Comparison of ENCODE assay signal across 13 cellular contexts in the genomic region with DNA sequence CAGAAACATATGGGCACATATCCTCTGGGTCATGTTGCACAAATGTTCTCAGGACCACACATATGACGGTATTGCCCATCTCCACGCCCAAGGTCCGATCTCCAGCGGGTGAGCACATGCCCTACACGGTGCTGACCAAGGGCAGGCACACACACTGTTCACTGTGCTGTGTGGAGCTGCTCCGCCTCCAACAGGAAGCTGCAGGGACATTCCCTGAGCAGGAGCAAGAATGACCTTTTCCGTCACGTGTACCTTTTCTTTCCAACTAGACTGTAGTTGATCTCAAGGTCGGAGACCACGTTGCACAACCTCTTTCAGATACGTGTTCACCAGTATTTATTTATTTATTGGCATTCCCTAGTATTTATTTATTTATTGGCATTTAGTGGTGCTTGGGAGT. TPM values are rescaled to one million over a fixed set of nuclear protein-coding genes. Genes with fewer than 3 reads are reported as not detected.
DNase-seq lines count a peak whose midpoint lies in the region; ATAC-seq and TF ChIP-seq lines count a peak whose summit lies in the region.
"Had no signal": no experiment of that assay in that cellular context is flagged by ENCODE, and none has a peak within 500 bp of the region (broad histone marks: within the 10 kb centered on the region; RNA-seq: fewer than 3 reads in every experiment).

No MANE protein-coding gene starts in this region.

- DNase-seq in Panc1 (ENCODE audit: low read depth, low spot score) (no peak), dermis microvascular lymphatic vessel endothelial cell (ENCODE audit: low read depth in 2 of 2) (peak; percentile 77 to 89), left lung (peak; percentile 43 to 80), NCI-H1417 treated with DMSO at 0.1 percent for 48 hours (lab: John Stamatoyannopoulos, UW) (no peak), smooth muscle cell (lab: John Stamatoyannopoulos, UW; ENCODE audit: unreplicated experiment) (no peak), neural progenitor cell (ENCODE audit: low spot score) (no peak)
- no peak for DNase-seq in stimulated activated effector memory CD8-positive, alpha-beta T cell treated with anti-CD3 and anti-CD28 coated beads, Interleukin-12 subunit alpha, Interleukin-12 subunit beta, amount 100 ng/mL, for 72 hours (ENCODE audit: low spot score in 2 of 2)
- DNase-seq: MM.1S; SK-N-SH; stimulated activated naive CD4-positive, alpha-beta T cell had no signal

- peaks cover 16% of the 10 kb centered on the region for H3K4me1 Mint-ChIP-seq in stimulated activated effector memory CD8-positive, alpha-beta T cell treated with anti-CD3 and anti-CD28 coated beads, Interleukin-12 subunit alpha, Interleukin-12 subunit beta, amount 100 ng/mL, for 72 hours
- no peaks in the 10 kb centered on the region for H3K4me1 Mint-ChIP-seq in neural progenitor cell

- 91% methylated on average over 11 of the region's 11 CpGs for WGBS in smooth muscle cell (ENCODE audit: low lambda C conversion rate)

- BruUV-seq in Panc1 (replicated peaks; lab: Mats Ljungman, UMichigan) = no TSS peak

- H3K27ac ChIP-seq in Panc1 (ENCODE audit: low read length) = no peak overlapping the region
- H3K27ac ChIP-seq in left lung = peak overlapping the region; percentile 49 to 86
- no peak overlapping the region for H3K27ac ChIP-seq in smooth muscle cell (ENCODE audit: low read depth)
- no peak overlapping the region for H3K27ac ChIP-seq in neural progenitor cell
- H3K27ac ChIP-seq: VCaP had no signal

- TF ChIP-seq CTCF in Panc1 (IDR thresholded peaks at IDR 0.05) (no peak), left lung (IDR thresholded peaks at IDR 0.05) (no peak), smooth muscle cell (IDR thresholded peaks at IDR 0.05; ENCODE audit: borderline replicate concordance, insufficient read depth, poor library complexity, severe bottlenecking) (no peak), neural progenitor cell (IDR thresholded peaks at IDR 0.05) (no peak)

- peaks cover 6% of the 10 kb centered on the region for H3K36me3 Mint-ChIP-seq in stimulated activated effector memory CD8-positive, alpha-beta T cell treated with anti-CD3 and anti-CD28 coated beads, Interleukin-12 subunit alpha, Interleukin-12 subunit beta, amount 100 ng/mL, for 72 hours
- no peaks in the 10 kb centered on the region for H3K36me3 Mint-ChIP-seq in neural progenitor cell

- in situ Hi-C loops in Panc1 (cut with HindIII; ENCODE audit: low pct_unique_long_range_greater_than_20kb, low sequenced_read_pairs) = no loop called here

- H4K20me1 ChIP-seq in smooth muscle cell (ENCODE audit: low read depth) (no peaks in the 10 kb centered on the region), neural progenitor cell (ENCODE audit: low read depth) (no peaks in the 10 kb centered on the region)

- H3K36me3 ChIP-seq in Panc1 (ENCODE audit: control insufficient read depth, insufficient read depth, low read length) (no peaks in the 10 kb centered on the region), left lung (no peaks in the 10 kb centered on the region), smooth muscle cell (ENCODE audit: low read depth) (no peaks in the 10 kb centered on the region), neural progenitor cell (no peaks in the 10 kb centered on the region)

- H3K27ac Mint-ChIP-seq in stimulated activated effector memory CD8-positive, alpha-beta T cell treated with anti-CD3 and anti-CD28 coated beads, Interleukin-12 subunit alpha, Interleukin-12 subunit beta, amount 100 ng/mL, for 72 hours = peak overlapping the region; percentile 71
- H3K27ac Mint-ChIP-seq in neural progenitor cell = no peak overlapping the region

- H3K79me2 ChIP-seq in smooth muscle cell (ENCODE audit: low read depth) (no peaks in the 10 kb centered on the region), neural progenitor cell (ENCODE audit: low read depth) (no peaks in the 10 kb centered on the region)

- CTCF ChIA-PET in Panc1 (lab: Charles Lee) = no interaction called here

- H3K9me3 Mint-ChIP-seq in stimulated activated effector memory CD8-positive, alpha-beta T cell treated with anti-CD3 and anti-CD28 coated beads, Interleukin-12 subunit alpha, Interleukin-12 subunit beta, amount 100 ng/mL, for 72 hours = peaks cover 3% of the 10 kb centered on the region
- H3K9me3 Mint-ChIP-seq in neural progenitor cell = peaks cover 2% of the 10 kb centered on the region

- ATAC-seq in Panc1 (peak; percentile 51; the same call in 1 of the 2 replicates), left lung (peak; percentile 75)
- ATAC-seq in stimulated activated effector memory CD8-positive, alpha-beta T cell treated with anti-CD3 and anti-CD28 coated beads, Interleukin-12 subunit alpha, Interleukin-12 subunit beta, amount 100 ng/mL, for 72 hours = no peak
- ATAC-seq: HCT116 had no signal

- POLR2A ChIA-PET in Panc1 (lab: Charles Lee) = no interaction called here

- no peaks in the 10 kb centered on the region for H3K27me3 Mint-ChIP-seq in neural progenitor cell (ENCODE audit: insufficient read depth, low read depth)

- intact Hi-C loops in Panc1 (cut with micrococcal nuclease; ENCODE audit: unreplicated experiment) (no loop called here), left lung (cut with DNase I) (no loop called here)

- H2AFZ ChIP-seq in smooth muscle cell (ENCODE audit: low read depth) (no peak overlapping the region), neural progenitor cell (replicated peaks) (no peak overlapping the region)

- H3K9me3 ChIP-seq in Panc1 (ENCODE audit: control insufficient read depth, insufficient read depth, low read depth, low read length) (no peaks in the 10 kb centered on the region), left lung (no peaks in the 10 kb centered on the region), smooth muscle cell (replicated peaks; ENCODE audit: low read depth) (no peaks in the 10 kb centered on the region), neural progenitor cell (ENCODE audit: low read depth) (no peaks in the 10 kb centered on the region)
- H3K9me3 ChIP-seq: SK-N-SH had no signal

- H3K4me3 ChIP-seq in Panc1 (ENCODE audit: low read depth in 2 of 2, low read length in 2 of 2) = no peak overlapping the region
- peak overlapping the region in 1 of 2 donors; percentile 6 for H3K4me3 ChIP-seq in left lung
- no peak overlapping the region for H3K4me3 ChIP-seq in smooth muscle cell
- H3K4me3 ChIP-seq in neural progenitor cell = no peak overlapping the region

- H3K4me2 ChIP-seq in smooth muscle cell = no peak overlapping the region
- no peak overlapping the region for H3K4me2 ChIP-seq in neural progenitor cell
- H3K4me2 ChIP-seq: SK-N-SH had no signal

- H3F3A ChIP-seq in smooth muscle cell (ENCODE audit: low read depth) (no peaks in the 10 kb centered on the region), neural progenitor cell (ENCODE audit: low read depth) (no peaks in the 10 kb centered on the region)

- H3K4me1 ChIP-seq in Panc1 (ENCODE audit: control insufficient read depth, insufficient read depth, low read length) = no peaks in the 10 kb centered on the region
- H3K4me1 ChIP-seq in left lung = peaks cover 0 to 33% of the 10 kb centered on the region in 2 donors
- H3K4me1 ChIP-seq in smooth muscle cell (ENCODE audit: low read depth) = no peaks in the 10 kb centered on the region
- H3K4me1 ChIP-seq in neural progenitor cell = peaks cover 3% of the 10 kb centered on the region

- no peaks in the 10 kb centered on the region; the same call in 1 of the 2 replicates for H3K27me3 ChIP-seq in Panc1 (ENCODE audit: control insufficient read depth, insufficient read depth, low read length)
- no peaks in the 10 kb centered on the region for H3K27me3 ChIP-seq in left lung
- no peaks in the 10 kb centered on the region for H3K27me3 ChIP-seq in smooth muscle cell (ENCODE audit: low read depth)
- no peaks in the 10 kb centered on the region for H3K27me3 ChIP-seq in neural progenitor cell

- H3K9ac ChIP-seq in smooth muscle cell (ENCODE audit: low read depth) (no peak overlapping the region), neural progenitor cell (no peak overlapping the region)
- H3K9ac ChIP-seq: SK-N-SH had no signal

- H3K4me3 Mint-ChIP-seq in stimulated activated effector memory CD8-positive, alpha-beta T cell treated with anti-CD3 and anti-CD28 coated beads, Interleukin-12 subunit alpha, Interleukin-12 subunit beta, amount 100 ng/mL, for 72 hours = no peak overlapping the region
- no peak overlapping the region for H3K4me3 Mint-ChIP-seq in neural progenitor cell

RNA-seq across cellular contexts. Expression of a gene that starts 41.7 kb away (rescaled TPM):
- total RNA-seq in Panc1 (2021; ENCODE audit: unreplicated experiment) (22.8 TPM), dermis microvascular lymphatic vessel endothelial cell (25.2 and 36.5 TPM in 2 replicates), left lung (10 to 100 TPM; 21.7 to 45.2 TPM), smooth muscle cell (11.5 and 12.6 TPM in 2 replicates), neural progenitor cell (ENCODE audit: low replicate concordance) (9.0 and 14.1 TPM in 2 replicates)
- 9.7 TPM for polyA plus RNA-seq in Panc1 (2012; ENCODE audit: insufficient read length)
- polyA plus RNA-seq in smooth muscle cell = 5.3 and 7.2 TPM in 2 replicates

RNA-seq across cellular contexts. Expression of a gene that starts 48.9 kb away (rescaled TPM):
- total RNA-seq in Panc1 (2021; ENCODE audit: unreplicated experiment) = 3.1 TPM
- 1.7 TPM for polyA plus RNA-seq in Panc1 (2012; ENCODE audit: insufficient read length)
- 15.7 and 28.7 TPM in 2 replicates for total RNA-seq in dermis microvascular lymphatic vessel endothelial cell
- 100 to 1,000 TPM; 201 to 243 TPM for total RNA-seq in left lung
- total RNA-seq in smooth muscle cell = 1.3 and 2.7 TPM in 2 replicates
- polyA plus RNA-seq in smooth muscle cell = 0.09 and 0.80 TPM in 2 replicates
- 0.68 TPM in 1 of 2 replicates, not detected in the other for total RNA-seq in neural progenitor cell (ENCODE audit: low replicate concordance)
- total RNA-seq: mesenteric fat pad had no signal

Comparison
In these comparisons a context has a peak if more than half of its experiments do, and no peak if none do; other contexts are left out.
1. DNase-seq: peak in dermis microvascular lymphatic vessel endothelial cell (2 of 2) and left lung (2 of 2); none in Panc1 (single experiment), stimulated activated effector memory CD8-positive, alpha-beta T cell treated with anti-CD3 and anti-CD28 coated beads, Interleukin-12 subunit alpha, Interleukin-12 subunit beta, amount 100 ng/mL, for 72 hours (0 of 2), NCI-H1417 treated with DMSO at 0.1 percent for 48 hours (single experiment), smooth muscle cell (single experiment) and neural progenitor cell (single experiment).
2. H3K27ac ChIP-seq: peak in left lung (2 of 2); none in Panc1 (single experiment), smooth muscle cell (single experiment) and neural progenitor cell (single experiment).